In the genomic region with DNA sequence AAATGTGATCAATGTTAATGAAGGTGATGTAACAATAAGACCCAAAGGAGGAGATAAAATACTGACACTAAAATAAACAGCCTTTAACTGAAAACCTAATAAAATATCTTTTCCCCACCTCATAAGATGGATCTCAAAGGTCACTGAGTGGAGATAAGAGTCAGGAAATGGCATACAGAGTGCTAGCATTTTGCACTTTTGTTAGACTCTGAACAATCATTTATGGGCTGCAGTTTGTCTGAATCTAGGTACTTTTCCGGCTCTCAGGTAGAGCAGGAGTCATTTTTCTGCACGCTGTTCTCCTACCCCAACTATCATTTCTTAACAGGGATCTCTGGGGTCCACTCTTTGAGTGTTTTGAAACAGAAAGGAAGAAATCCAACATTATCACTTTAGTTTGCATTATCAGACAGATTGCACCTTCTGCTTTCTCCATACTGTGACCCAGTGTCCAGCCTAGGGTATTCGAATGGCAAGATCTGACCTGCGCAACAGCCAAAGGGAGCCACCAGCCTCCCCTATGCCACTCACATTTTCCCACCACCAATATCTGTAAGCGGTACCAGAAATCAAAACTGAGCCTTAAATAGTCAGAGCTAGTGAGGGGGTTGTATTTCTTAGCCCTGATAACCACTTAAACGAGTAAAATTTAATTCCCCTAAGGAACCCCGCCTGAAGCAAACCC, we compare ENCODE assay signal across 8 cellular contexts. TPM values are rescaled to one million over a fixed set of nuclear protein-coding genes. Genes with fewer than 3 reads are reported as not detected.
A peak's percentile ranks its signal among the peaks of the same experiment; 100 is the strongest.
DNase-seq lines count a peak whose midpoint lies in the region; TF ChIP-seq lines count a peak whose summit lies in the region.

No MANE protein-coding gene starts in this region.

- H3K27me3 ChIP-seq in GM06990 (replicated peaks; ENCODE audit: control insufficient read depth, insufficient read depth, low read length) (no peaks in the 10 kb centered on the region), parathyroid adenoma (ENCODE audit: control insufficient read depth, insufficient read depth, low read length) (no peaks in the 10 kb centered on the region)

- H3K4me1 ChIP-seq in parathyroid adenoma, result peaks cover 4% of the 10 kb centered on the region

- CTCF ChIA-PET in RWPE1 (lab: Yijun Ruan, JAX), result interaction anchor here (0.6 to 1.0 kb wide), 3 partner anchors 12 to 91 kb away, joined by 3 to 7 read pairs (median 3); no protein-coding TSS in a partner anchor

- peaks cover 4% of the 10 kb centered on the region for H3K79me2 ChIP-seq in parathyroid adenoma

- H3K4me3 ChIP-seq in GM06990 (replicated peaks; ENCODE audit: low read depth, low read length) (peak overlapping the region; percentile 85), epithelial cell of proximal tubule (ENCODE audit: low read depth, low read length) (peak overlapping the region; percentile 85), parathyroid adenoma (ENCODE audit: low read depth, low read length) (peak overlapping the region; percentile 82)

- no peaks in the 10 kb centered on the region for H3K36me3 ChIP-seq in GM06990 (ENCODE audit: control insufficient read depth, insufficient read depth, low read length)
- H3K36me3 ChIP-seq in parathyroid adenoma (ENCODE audit: control insufficient read depth, insufficient read depth, low read length), result no peaks in the 10 kb centered on the region

- DNase-seq in GM06990 (ENCODE audit: extremely low read depth, insufficient read length), result no peak
- DNase-seq in RWPE1 (ENCODE audit: low spot score), result no peak
- DNase-seq in epithelial cell of proximal tubule (ENCODE audit: low read depth), result no peak
- DNase-seq in cortex of kidney (lab: John Stamatoyannopoulos, UW), result no peak
- no peak for DNase-seq in NCI-H510A treated with DMSO at 0.1 percent for 48 hours (lab: John Stamatoyannopoulos, UW)
- no peak for DNase-seq in dedifferentiated amniotic fluid mesenchymal stem cell (ENCODE audit: extremely low spot score)
- no peak for DNase-seq in NCI-H1417 treated with DMSO at 0.1 percent for 48 hours (lab: John Stamatoyannopoulos, UW)

- no peak for TF ChIP-seq CTCF in GM06990 (IDR thresholded peaks at IDR 0.05; ENCODE audit: insufficient read depth, low read length, poor library complexity, severe bottlenecking)
- no peak for TF ChIP-seq CTCF in RWPE1 (conservative IDR thresholded peaks at IDR 0.05; ENCODE audit: low read depth)
- TF ChIP-seq CTCF in epithelial cell of proximal tubule (conservative IDR thresholded peaks at IDR 0.05; ENCODE audit: low read depth, low read length), result no peak
- no peak for TF ChIP-seq CTCF in parathyroid adenoma (IDR thresholded peaks at IDR 0.05)

- H3K4me2 ChIP-seq in parathyroid adenoma (ENCODE audit: low read length), result peak overlapping the region; percentile 80

- POLR2A ChIA-PET in RWPE1 (lab: Yijun Ruan, JAX; ENCODE audit: low non-redundant PET), result interaction anchor here (1.0 kb wide), 1 partner anchor 74 kb away, joined by 5 read pairs; no protein-coding TSS in a partner anchor

- H3K27ac ChIP-seq in RWPE1, result peak overlapping the region; percentile 80
- H3K27ac ChIP-seq in parathyroid adenoma, result peak overlapping the region; percentile 86

- peak overlapping the region; percentile 61 for H2AFZ ChIP-seq in parathyroid adenoma

- H3K9ac ChIP-seq in parathyroid adenoma, result peak overlapping the region; percentile 46

- H3K9me3 ChIP-seq in parathyroid adenoma (ENCODE audit: control insufficient read depth, low read length), result no peaks in the 10 kb centered on the region

RNA-seq across cellular contexts. Expression of a gene that starts 0.9 kb away (rescaled TPM):
- 3.5 and 8.2 TPM in 2 replicates for total RNA-seq in epithelial cell of proximal tubule

RNA-seq across cellular contexts. Expression of a gene that starts 1.0 kb away (rescaled TPM):
- total RNA-seq in epithelial cell of proximal tubule, result 21.2 and 28.1 TPM in 2 replicates

RNA-seq across cellular contexts. Expression of a gene that starts 50.0 kb away (rescaled TPM):
- total RNA-seq in epithelial cell of proximal tubule, result 12.6 and 25.3 TPM in 2 replicates
